Comparison of ENCODE assay signal across 2 cellular contexts in the genomic region with DNA sequence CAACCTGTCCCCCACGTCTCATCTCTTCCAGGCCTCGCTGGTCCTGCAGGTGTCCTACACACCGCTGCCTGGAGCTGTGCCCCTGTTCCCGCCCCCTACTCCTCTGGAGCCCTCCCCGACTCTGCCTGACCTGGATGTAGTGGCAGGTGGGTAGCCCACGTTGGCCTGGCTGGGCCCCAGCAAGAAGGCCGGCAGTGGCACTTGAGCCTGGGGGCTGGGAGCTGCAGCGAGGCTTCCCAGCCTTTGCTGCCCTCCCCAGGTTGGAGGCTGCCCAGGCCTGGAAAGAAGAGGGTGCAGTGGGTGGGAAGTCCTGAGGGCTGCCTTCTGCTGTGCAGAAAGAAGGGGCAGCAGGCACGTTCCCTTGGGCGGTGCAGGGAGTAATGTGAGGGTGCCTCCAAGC.
TF ChIP-seq lines count a peak whose summit lies in the region.

No MANE protein-coding gene starts in this region.

TF ChIP-seq in HepG2, 621 proteins besides CTCF, POLR2A, EP300 and RAD21:
- 0 out of 2 replicates have a peak, but pooled peaks have one; percentile 4 for TF ChIP-seq STAG1 (CRISPR knock-in tag; IDR thresholded peaks at IDR 0.05)
- TF ChIP-seq, protein P1, sequence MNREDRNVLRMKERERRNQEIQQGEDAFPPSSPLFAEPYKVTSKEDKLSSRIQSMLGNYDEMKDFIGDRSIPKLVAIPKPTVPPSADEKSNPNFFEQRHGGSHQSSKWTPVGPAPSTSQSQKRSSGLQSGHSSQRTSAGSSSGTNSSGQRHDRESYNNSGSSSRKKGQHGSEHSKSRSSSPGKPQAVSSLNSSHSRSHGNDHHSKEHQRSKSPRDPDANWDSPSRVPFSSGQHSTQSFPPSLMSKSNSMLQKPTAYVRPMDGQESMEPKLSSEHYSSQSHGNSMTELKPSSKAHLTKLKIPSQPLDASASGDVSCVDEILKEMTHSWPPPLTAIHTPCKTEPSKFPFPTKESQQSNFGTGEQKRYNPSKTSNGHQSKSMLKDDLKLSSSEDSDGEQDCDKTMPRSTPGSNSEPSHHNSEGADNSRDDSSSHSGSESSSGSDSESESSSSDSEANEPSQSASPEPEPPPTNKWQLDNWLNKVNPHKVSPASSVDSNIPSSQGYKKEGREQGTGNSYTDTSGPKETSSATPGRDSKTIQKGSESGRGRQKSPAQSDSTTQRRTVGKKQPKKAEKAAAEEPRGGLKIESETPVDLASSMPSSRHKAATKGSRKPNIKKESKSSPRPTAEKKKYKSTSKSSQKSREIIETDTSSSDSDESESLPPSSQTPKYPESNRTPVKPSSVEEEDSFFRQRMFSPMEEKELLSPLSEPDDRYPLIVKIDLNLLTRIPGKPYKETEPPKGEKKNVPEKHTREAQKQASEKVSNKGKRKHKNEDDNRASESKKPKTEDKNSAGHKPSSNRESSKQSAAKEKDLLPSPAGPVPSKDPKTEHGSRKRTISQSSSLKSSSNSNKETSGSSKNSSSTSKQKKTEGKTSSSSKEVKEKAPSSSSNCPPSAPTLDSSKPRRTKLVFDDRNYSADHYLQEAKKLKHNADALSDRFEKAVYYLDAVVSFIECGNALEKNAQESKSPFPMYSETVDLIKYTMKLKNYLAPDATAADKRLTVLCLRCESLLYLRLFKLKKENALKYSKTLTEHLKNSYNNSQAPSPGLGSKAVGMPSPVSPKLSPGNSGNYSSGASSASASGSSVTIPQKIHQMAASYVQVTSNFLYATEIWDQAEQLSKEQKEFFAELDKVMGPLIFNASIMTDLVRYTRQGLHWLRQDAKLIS (CRISPR knock-in tag; IDR thresholded peaks at IDR 0.05): no peak
- TF ChIP-seq, protein P2, sequence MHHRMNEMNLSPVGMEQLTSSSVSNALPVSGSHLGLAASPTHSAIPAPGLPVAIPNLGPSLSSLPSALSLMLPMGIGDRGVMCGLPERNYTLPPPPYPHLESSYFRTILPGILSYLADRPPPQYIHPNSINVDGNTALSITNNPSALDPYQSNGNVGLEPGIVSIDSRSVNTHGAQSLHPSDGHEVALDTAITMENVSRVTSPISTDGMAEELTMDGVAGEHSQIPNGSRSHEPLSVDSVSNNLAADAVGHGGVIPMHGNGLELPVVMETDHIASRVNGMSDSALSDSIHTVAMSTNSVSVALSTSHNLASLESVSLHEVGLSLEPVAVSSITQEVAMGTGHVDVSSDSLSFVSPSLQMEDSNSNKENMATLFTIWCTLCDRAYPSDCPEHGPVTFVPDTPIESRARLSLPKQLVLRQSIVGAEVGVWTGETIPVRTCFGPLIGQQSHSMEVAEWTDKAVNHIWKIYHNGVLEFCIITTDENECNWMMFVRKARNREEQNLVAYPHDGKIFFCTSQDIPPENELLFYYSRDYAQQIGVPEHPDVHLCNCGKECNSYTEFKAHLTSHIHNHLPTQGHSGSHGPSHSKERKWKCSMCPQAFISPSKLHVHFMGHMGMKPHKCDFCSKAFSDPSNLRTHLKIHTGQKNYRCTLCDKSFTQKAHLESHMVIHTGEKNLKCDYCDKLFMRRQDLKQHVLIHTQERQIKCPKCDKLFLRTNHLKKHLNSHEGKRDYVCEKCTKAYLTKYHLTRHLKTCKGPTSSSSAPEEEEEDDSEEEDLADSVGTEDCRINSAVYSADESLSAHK (CRISPR knock-in tag; IDR thresholded peaks at IDR 0.05; ENCODE audit: borderline replicate concordance): no peak
- TF ChIP-seq, protein P3, sequence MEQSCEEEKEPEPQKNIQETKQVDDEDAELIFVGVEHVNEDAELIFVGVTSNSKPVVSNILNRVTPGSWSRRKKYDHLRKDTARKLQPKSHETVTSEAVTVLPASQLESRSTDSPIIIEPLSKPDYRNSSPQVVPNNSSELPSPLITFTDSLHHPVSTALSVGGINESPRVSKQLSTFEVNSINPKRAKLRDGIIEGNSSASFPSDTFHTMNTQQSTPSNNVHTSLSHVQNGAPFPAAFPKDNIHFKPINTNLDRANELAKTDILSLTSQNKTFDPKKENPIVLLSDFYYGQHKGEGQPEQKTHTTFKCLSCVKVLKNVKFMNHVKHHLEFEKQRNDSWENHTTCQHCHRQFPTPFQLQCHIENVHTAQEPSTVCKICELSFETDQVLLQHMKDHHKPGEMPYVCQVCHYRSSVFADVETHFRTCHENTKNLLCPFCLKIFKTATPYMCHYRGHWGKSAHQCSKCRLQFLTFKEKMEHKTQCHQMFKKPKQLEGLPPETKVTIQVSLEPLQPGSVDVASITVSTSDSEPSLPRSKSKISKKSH (CRISPR knock-in tag; IDR thresholded peaks at IDR 0.05; ENCODE audit: borderline replicate concordance): 0 out of 2 replicates have a peak, but pooled peaks have one; percentile 23

TF ChIP-seq in WTC11, 78 proteins besides CTCF, POLR2A, EP300 and RAD21:
- TF ChIP-seq, protein P4, sequence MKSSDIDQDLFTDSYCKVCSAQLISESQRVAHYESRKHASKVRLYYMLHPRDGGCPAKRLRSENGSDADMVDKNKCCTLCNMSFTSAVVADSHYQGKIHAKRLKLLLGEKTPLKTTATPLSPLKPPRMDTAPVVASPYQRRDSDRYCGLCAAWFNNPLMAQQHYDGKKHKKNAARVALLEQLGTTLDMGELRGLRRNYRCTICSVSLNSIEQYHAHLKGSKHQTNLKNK (CRISPR knock-in tag; IDR thresholded peaks at IDR 0.05): no peak
- TF ChIP-seq, protein P5, sequence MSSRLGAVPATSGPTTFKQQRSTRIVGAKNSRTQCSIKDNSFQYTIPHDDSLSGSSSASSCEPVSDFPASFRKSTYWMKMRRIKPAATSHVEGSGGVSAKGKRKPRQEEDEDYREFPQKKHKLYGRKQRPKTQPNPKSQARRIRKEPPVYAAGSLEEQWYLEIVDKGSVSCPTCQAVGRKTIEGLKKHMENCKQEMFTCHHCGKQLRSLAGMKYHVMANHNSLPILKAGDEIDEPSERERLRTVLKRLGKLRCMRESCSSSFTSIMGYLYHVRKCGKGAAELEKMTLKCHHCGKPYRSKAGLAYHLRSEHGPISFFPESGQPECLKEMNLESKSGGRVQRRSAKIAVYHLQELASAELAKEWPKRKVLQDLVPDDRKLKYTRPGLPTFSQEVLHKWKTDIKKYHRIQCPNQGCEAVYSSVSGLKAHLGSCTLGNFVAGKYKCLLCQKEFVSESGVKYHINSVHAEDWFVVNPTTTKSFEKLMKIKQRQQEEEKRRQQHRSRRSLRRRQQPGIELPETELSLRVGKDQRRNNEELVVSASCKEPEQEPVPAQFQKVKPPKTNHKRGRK (CRISPR knock-in tag; IDR thresholded peaks at IDR 0.05; ENCODE audit: borderline replicate concordance): no peak
- TF ChIP-seq, protein P6, sequence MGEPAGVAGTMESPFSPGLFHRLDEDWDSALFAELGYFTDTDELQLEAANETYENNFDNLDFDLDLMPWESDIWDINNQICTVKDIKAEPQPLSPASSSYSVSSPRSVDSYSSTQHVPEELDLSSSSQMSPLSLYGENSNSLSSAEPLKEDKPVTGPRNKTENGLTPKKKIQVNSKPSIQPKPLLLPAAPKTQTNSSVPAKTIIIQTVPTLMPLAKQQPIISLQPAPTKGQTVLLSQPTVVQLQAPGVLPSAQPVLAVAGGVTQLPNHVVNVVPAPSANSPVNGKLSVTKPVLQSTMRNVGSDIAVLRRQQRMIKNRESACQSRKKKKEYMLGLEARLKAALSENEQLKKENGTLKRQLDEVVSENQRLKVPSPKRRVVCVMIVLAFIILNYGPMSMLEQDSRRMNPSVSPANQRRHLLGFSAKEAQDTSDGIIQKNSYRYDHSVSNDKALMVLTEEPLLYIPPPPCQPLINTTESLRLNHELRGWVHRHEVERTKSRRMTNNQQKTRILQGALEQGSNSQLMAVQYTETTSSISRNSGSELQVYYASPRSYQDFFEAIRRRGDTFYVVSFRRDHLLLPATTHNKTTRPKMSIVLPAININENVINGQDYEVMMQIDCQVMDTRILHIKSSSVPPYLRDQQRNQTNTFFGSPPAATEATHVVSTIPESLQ (CRISPR knock-in tag; IDR thresholded peaks at IDR 0.05): no peak
- TF ChIP-seq ZNF317 (CRISPR knock-in tag; IDR thresholded peaks at IDR 0.05; ENCODE audit: borderline replicate concordance, low read depth): no peak
- no peak for TF ChIP-seq TEAD1 (CRISPR knock-in tag; IDR thresholded peaks at IDR 0.05)
- TF ChIP-seq, protein P7, sequence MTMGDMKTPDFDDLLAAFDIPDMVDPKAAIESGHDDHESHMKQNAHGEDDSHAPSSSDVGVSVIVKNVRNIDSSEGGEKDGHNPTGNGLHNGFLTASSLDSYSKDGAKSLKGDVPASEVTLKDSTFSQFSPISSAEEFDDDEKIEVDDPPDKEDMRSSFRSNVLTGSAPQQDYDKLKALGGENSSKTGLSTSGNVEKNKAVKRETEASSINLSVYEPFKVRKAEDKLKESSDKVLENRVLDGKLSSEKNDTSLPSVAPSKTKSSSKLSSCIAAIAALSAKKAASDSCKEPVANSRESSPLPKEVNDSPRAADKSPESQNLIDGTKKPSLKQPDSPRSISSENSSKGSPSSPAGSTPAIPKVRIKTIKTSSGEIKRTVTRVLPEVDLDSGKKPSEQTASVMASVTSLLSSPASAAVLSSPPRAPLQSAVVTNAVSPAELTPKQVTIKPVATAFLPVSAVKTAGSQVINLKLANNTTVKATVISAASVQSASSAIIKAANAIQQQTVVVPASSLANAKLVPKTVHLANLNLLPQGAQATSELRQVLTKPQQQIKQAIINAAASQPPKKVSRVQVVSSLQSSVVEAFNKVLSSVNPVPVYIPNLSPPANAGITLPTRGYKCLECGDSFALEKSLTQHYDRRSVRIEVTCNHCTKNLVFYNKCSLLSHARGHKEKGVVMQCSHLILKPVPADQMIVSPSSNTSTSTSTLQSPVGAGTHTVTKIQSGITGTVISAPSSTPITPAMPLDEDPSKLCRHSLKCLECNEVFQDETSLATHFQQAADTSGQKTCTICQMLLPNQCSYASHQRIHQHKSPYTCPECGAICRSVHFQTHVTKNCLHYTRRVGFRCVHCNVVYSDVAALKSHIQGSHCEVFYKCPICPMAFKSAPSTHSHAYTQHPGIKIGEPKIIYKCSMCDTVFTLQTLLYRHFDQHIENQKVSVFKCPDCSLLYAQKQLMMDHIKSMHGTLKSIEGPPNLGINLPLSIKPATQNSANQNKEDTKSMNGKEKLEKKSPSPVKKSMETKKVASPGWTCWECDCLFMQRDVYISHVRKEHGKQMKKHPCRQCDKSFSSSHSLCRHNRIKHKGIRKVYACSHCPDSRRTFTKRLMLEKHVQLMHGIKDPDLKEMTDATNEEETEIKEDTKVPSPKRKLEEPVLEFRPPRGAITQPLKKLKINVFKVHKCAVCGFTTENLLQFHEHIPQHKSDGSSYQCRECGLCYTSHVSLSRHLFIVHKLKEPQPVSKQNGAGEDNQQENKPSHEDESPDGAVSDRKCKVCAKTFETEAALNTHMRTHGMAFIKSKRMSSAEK (CRISPR knock-in tag; IDR thresholded peaks at IDR 0.05; ENCODE audit: borderline replicate concordance): no peak
- TF ChIP-seq, protein P8, sequence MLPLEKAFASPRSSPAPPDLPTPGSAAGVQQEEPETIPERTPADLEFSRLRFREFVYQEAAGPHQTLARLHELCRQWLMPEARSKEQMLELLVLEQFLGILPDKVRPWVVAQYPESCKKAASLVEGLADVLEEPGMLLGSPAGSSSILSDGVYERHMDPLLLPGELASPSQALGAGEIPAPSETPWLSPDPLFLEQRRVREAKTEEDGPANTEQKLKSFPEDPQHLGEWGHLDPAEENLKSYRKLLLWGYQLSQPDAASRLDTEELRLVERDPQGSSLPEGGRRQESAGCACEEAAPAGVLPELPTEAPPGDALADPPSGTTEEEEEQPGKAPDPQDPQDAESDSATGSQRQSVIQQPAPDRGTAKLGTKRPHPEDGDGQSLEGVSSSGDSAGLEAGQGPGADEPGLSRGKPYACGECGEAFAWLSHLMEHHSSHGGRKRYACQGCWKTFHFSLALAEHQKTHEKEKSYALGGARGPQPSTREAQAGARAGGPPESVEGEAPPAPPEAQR (CRISPR knock-in tag; IDR thresholded peaks at IDR 0.05): no peak
- TF ChIP-seq, protein P9, sequence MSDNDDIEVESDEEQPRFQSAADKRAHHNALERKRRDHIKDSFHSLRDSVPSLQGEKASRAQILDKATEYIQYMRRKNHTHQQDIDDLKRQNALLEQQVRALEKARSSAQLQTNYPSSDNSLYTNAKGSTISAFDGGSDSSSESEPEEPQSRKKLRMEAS (CRISPR knock-in tag; IDR thresholded peaks at IDR 0.05): no peak
- TF ChIP-seq OVOL2 (CRISPR knock-in tag; IDR thresholded peaks at IDR 0.05; ENCODE audit: borderline replicate concordance): no peak
- no peak for TF ChIP-seq FOXP1 (CRISPR knock-in tag; IDR thresholded peaks at IDR 0.05; ENCODE audit: borderline replicate concordance)
- no peak for TF ChIP-seq NR3C1 (CRISPR knock-in tag; conservative IDR thresholded peaks at IDR 0.05; ENCODE audit: low read depth)
- TF ChIP-seq, protein P10, sequence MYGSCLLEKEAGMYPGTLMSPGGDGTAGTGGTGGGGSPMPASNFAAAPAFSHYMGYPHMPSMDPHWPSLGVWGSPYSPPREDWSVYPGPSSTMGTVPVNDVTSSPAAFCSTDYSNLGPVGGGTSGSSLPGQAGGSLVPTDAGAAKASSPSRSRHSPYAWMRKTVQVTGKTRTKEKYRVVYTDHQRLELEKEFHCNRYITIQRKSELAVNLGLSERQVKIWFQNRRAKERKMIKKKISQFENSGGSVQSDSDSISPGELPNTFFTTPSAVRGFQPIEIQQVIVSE (CRISPR knock-in tag; IDR thresholded peaks at IDR 0.05; ENCODE audit: borderline replicate concordance): no peak
- TF ChIP-seq SMAD4 (CRISPR knock-in tag; IDR thresholded peaks at IDR 0.05): no peak
- no peak for TF ChIP-seq HMGA2 (CRISPR knock-in tag; IDR thresholded peaks at IDR 0.05)
- TF ChIP-seq, protein P11, sequence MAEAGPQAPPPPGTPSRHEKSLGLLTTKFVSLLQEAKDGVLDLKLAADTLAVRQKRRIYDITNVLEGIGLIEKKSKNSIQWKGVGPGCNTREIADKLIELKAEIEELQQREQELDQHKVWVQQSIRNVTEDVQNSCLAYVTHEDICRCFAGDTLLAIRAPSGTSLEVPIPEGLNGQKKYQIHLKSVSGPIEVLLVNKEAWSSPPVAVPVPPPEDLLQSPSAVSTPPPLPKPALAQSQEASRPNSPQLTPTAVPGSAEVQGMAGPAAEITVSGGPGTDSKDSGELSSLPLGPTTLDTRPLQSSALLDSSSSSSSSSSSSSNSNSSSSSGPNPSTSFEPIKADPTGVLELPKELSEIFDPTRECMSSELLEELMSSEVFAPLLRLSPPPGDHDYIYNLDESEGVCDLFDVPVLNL (CRISPR knock-in tag; IDR thresholded peaks at IDR 0.05; ENCODE audit: borderline replicate concordance, low read depth): no peak
- TF ChIP-seq, protein P12, sequence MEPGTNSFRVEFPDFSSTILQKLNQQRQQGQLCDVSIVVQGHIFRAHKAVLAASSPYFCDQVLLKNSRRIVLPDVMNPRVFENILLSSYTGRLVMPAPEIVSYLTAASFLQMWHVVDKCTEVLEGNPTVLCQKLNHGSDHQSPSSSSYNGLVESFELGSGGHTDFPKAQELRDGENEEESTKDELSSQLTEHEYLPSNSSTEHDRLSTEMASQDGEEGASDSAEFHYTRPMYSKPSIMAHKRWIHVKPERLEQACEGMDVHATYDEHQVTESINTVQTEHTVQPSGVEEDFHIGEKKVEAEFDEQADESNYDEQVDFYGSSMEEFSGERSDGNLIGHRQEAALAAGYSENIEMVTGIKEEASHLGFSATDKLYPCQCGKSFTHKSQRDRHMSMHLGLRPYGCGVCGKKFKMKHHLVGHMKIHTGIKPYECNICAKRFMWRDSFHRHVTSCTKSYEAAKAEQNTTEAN (CRISPR knock-in tag; IDR thresholded peaks at IDR 0.05): no peak
